ENCODE assay signal across 17 cellular contexts in the genomic region with DNA sequence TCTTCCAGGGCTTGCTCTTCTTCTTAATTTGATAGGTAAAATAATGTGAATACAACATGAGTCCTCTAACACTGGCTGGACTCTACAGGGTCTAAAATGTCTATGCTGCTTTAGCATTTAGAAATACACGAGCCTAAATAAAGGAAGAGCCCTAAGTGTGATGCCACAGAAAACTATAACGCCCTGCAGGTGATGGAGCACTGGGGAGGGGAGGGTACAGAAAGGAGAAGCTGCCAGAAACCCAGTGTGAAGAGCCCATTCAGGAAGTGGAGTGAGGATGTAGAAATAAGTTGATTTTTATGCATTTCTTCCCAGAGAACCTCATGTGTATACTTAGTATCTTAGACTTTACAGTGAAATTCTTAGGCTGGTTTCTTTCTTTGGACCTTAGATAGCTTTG.
DNase-seq lines count a peak whose midpoint lies in the region; ATAC-seq and TF ChIP-seq lines count a peak whose summit lies in the region.
"Had no signal": no experiment of that assay in that cellular context is flagged by ENCODE, and none has a peak within 500 bp of the region (broad histone marks: within the 10 kb centered on the region; RNA-seq: fewer than 3 reads in every experiment).

No MANE protein-coding gene starts in this region.

- no peaks in the 10 kb centered on the region for H3K9me3 Mint-ChIP-seq in activated T-cell treated with anti-CD3 and anti-CD28 coated beads, Interleukin-2, amount 50 U/mL, for 24 hours
- H3K9me3 Mint-ChIP-seq in activated naive CD8-positive, alpha-beta T cell treated with anti-CD3 and anti-CD28 coated beads, Interleukin-2, amount 50 U/mL, for 24 hours = no peaks in the 10 kb centered on the region

- no peak for DNase-seq in activated T-cell treated with anti-CD3 and anti-CD28 coated beads, Interleukin-2, amount 50 U/mL, for 24 hours
- no peak for DNase-seq in activated T-cell treated with anti-CD3 and anti-CD28 coated beads, Interleukin-2, amount 50 U/mL, for 48 hours
- DNase-seq in NOMO-1 treated with dmso at 0.1 percent for 144 hours (lab: John Stamatoyannopoulos, UW; ENCODE audit: unreplicated experiment) (peak; percentile 22), upper lobe of right lung (no peak), WERI-Rb-1 (no peak), Right ventricle myocardium inferior (ENCODE audit: missing footprints) (no peak)
- no peak for DNase-seq in activated naive CD8-positive, alpha-beta T cell treated with anti-CD3 and anti-CD28 coated beads, Interleukin-2, amount 50 U/mL, for 24 hours
- DNase-seq in effector CD8-positive, alpha-beta T cell (lab: John Stamatoyannopoulos, UW) = no peak
- DNase-seq: activated CD4-positive, alpha-beta T cell treated with anti-CD3 and anti-CD28 coated beads, Interleukin-2, amount 50 U/mL, for 48 hours; caudate nucleus; NCI-H187 treated with DMSO at 0.1 percent for 48 hours; NCI-H510A treated with DMSO at 0.1 percent for 48 hours; PC-9; stimulated activated naive CD4-positive, alpha-beta T cell; trophoblast cell had no signal

- H3K36me3 ChIP-seq in upper lobe of right lung = peaks cover 56% of the 10 kb centered on the region
- H3K36me3 ChIP-seq in WERI-Rb-1 = peaks cover 85% of the 10 kb centered on the region

- no peaks in the 10 kb centered on the region for H3K27me3 Mint-ChIP-seq in activated T-cell treated with anti-CD3 and anti-CD28 coated beads, Interleukin-2, amount 50 U/mL, for 24 hours
- H3K27me3 Mint-ChIP-seq in activated naive CD8-positive, alpha-beta T cell treated with anti-CD3 and anti-CD28 coated beads, Interleukin-2, amount 50 U/mL, for 24 hours = no peaks in the 10 kb centered on the region

- no peak overlapping the region for H3K4me3 ChIP-seq in upper lobe of right lung
- H3K4me3 ChIP-seq in WERI-Rb-1 (ENCODE audit: low read depth, low read length) = no peak overlapping the region
- H3K4me3 ChIP-seq: A549, adrenal gland, PC-9 had no signal

- ATAC-seq in activated naive CD8-positive, alpha-beta T cell treated with anti-CD3 and anti-CD28 coated beads, Interleukin-2, amount 50 U/mL, for 24 hours = no peak
- ATAC-seq in upper lobe of right lung = peak; percentile 50
- ATAC-seq in Right ventricle myocardium inferior = no peak

- H3K4me3 Mint-ChIP-seq in activated T-cell treated with anti-CD3 and anti-CD28 coated beads, Interleukin-2, amount 50 U/mL, for 24 hours = no peak overlapping the region
- H3K4me3 Mint-ChIP-seq in activated naive CD8-positive, alpha-beta T cell treated with anti-CD3 and anti-CD28 coated beads, Interleukin-2, amount 50 U/mL, for 24 hours = no peak overlapping the region

- H3K27me3 ChIP-seq in upper lobe of right lung = no peaks in the 10 kb centered on the region
- H3K27me3 ChIP-seq in WERI-Rb-1 (ENCODE audit: insufficient read depth, low read depth, severe bottlenecking) = no peaks in the 10 kb centered on the region
- H3K27me3 ChIP-seq: adrenal gland had no signal

- H3K9me3 ChIP-seq in upper lobe of right lung = no peaks in the 10 kb centered on the region
- no peaks in the 10 kb centered on the region for H3K9me3 ChIP-seq in WERI-Rb-1 (ENCODE audit: severe bottlenecking)
- H3K9me3 ChIP-seq: A549, adrenal gland had no signal

- no peaks in the 10 kb centered on the region for H3K4me1 ChIP-seq in upper lobe of right lung
- H3K4me1 ChIP-seq: A549 had no signal

- H3K27ac ChIP-seq in upper lobe of right lung (no peak overlapping the region), WERI-Rb-1 (no peak overlapping the region)
- H3K27ac ChIP-seq: A549, adrenal gland, PC-9 had no signal

- peak overlapping the region; percentile 47 for H3K27ac Mint-ChIP-seq in activated T-cell treated with anti-CD3 and anti-CD28 coated beads, Interleukin-2, amount 50 U/mL, for 24 hours
- peak overlapping the region; percentile 1 for H3K27ac Mint-ChIP-seq in activated naive CD8-positive, alpha-beta T cell treated with anti-CD3 and anti-CD28 coated beads, Interleukin-2, amount 50 U/mL, for 24 hours

- intact Hi-C loops in upper lobe of right lung (cut with DNase I) (no loop called here), Right ventricle myocardium inferior (cut with DNase I) (no loop called here)

- peaks cover 86% of the 10 kb centered on the region for H3K36me3 Mint-ChIP-seq in activated T-cell treated with anti-CD3 and anti-CD28 coated beads, Interleukin-2, amount 50 U/mL, for 24 hours (ENCODE audit: low read depth)
- peaks cover 53% of the 10 kb centered on the region for H3K36me3 Mint-ChIP-seq in activated naive CD8-positive, alpha-beta T cell treated with anti-CD3 and anti-CD28 coated beads, Interleukin-2, amount 50 U/mL, for 24 hours (ENCODE audit: low read depth)

- TF ChIP-seq CTCF in upper lobe of right lung (IDR thresholded peaks at IDR 0.05) = no peak
- TF ChIP-seq CTCF in WERI-Rb-1 (IDR thresholded peaks at IDR 0.05; ENCODE audit: low read depth, low read length) = no peak

- peaks cover 24% of the 10 kb centered on the region for H3K4me1 Mint-ChIP-seq in activated T-cell treated with anti-CD3 and anti-CD28 coated beads, Interleukin-2, amount 50 U/mL, for 24 hours (ENCODE audit: low read depth)
- peaks cover 16% of the 10 kb centered on the region for H3K4me1 Mint-ChIP-seq in activated naive CD8-positive, alpha-beta T cell treated with anti-CD3 and anti-CD28 coated beads, Interleukin-2, amount 50 U/mL, for 24 hours
